9 cellular contexts compared by ENCODE assay signal in genomic region chr16:19119564-19119963, GRCh38. TPM values are rescaled to one million over a fixed set of nuclear protein-coding genes. Genes with fewer than 3 reads are reported as not detected.
DNase-seq lines count a peak whose midpoint lies in the region; ATAC-seq, FAIRE-seq and TF ChIP-seq lines count a peak whose summit lies in the region.
"Had no signal": no experiment of that assay in that cellular context is flagged by ENCODE, and none has a peak within 500 bp of the region (broad histone marks: within the 10 kb centered on the region; RNA-seq: fewer than 3 reads in every experiment).

No MANE protein-coding gene starts in this region.

- H3K4me1 Mint-ChIP-seq in MCF 10A (ENCODE audit: insufficient read depth, unreplicated experiment) (peaks cover 43% of the 10 kb centered on the region), progenitor cell of endocrine pancreas (ENCODE audit: low read depth) (peaks cover 1% of the 10 kb centered on the region)

- no peaks in the 10 kb centered on the region for H3K27me3 Mint-ChIP-seq in MCF 10A (ENCODE audit: insufficient read depth, unreplicated experiment)
- H3K27me3 Mint-ChIP-seq in progenitor cell of endocrine pancreas: peaks cover 21% of the 10 kb centered on the region

- peak overlapping the region; percentile 90 for H3K27ac ChIP-seq in A549
- peak overlapping the region; percentile 67 to 74 for H3K27ac ChIP-seq in lung (ENCODE audit: low read depth in 1 of 2, low read length in 1 of 2)

- peak overlapping the region; percentile 85 for H3K4me2 ChIP-seq in A549

- TF ChIP-seq CTCF in A549 (IDR thresholded peaks at IDR 0.05) (no peak), MCF 10A (IDR thresholded peaks at IDR 0.05; ENCODE audit: unreplicated experiment) (no peak), lung (IDR thresholded peaks at IDR 0.05; ENCODE audit: control extremely low read depth, extremely low read depth) (no peak), progenitor cell of endocrine pancreas (IDR thresholded peaks at IDR 0.05; ENCODE audit: unreplicated experiment) (no peak)

- peaks cover 96% of the 10 kb centered on the region for H3K4me1 ChIP-seq in A549
- H3K4me1 ChIP-seq in lung (ENCODE audit: control insufficient read depth in 2 of 2, insufficient read depth in 2 of 2, low read length in 2 of 2): peaks cover 3 to 17% of the 10 kb centered on the region in 2 donors

- POLR2A ChIA-PET in A549 (lab: Yijun Ruan, JAX) (interaction anchor here (0.7 to 2.6 kb wide), 4 partner anchors 18 to 357 kb away, joined by 3 to 8 read pairs (median 4); no protein-coding TSS in a partner anchor), MCF 10A (lab: Yijun Ruan, JAX) (interaction anchor here (0.6 to 13.5 kb wide), 13 partner anchors 11 to 398 kb away, joined by 3 to 298 read pairs (median 4); partner anchors contain the start of gene COQ7)

- no peaks in the 10 kb centered on the region for H3K27me3 ChIP-seq in lung (ENCODE audit: control insufficient read depth, insufficient read depth)

- no TSS peak for BruUV-seq in MCF 10A (replicated peaks; lab: Mats Ljungman, UMichigan)

- 52% methylated on average over 5 of the region's 5 CpGs for WGBS in A549 (ENCODE audit: missing lambda C conversion rate)
- WGBS in lung, 2 donors: 39 to 49% methylated on average over 5 of the region's 5 CpGs

- TF ChIP-seq POLR2A in A549 (IDR thresholded peaks at IDR 0.05; ENCODE audit: low read length): no peak

- H3K9me3 ChIP-seq in A549 (no peaks in the 10 kb centered on the region), lung (ENCODE audit: control insufficient read depth in 2 of 2, insufficient read depth in 1 of 2, low read length in 1 of 2) (no peaks in the 10 kb centered on the region)

- peak overlapping the region; percentile 93 for H3K27ac Mint-ChIP-seq in MCF 10A (ENCODE audit: low read depth, unreplicated experiment)
- no peak overlapping the region for H3K27ac Mint-ChIP-seq in progenitor cell of endocrine pancreas

- CTCF ChIA-PET in A549 (lab: Yijun Ruan, JAX) (interaction anchor here (0.6 to 5.6 kb wide), 7 partner anchors 9 to 136 kb away, joined by 3 to 33 read pairs (median 5); partner anchors contain the start of gene TMC7), MCF 10A (lab: Yijun Ruan, JAX) (interaction anchor here (0.6 to 3.8 kb wide), 9 partner anchors 17 to 395 kb away, joined by 3 to 20 read pairs (median 4); no protein-coding TSS in a partner anchor)

- intact Hi-C loops in MCF 10A (cut with micrococcal nuclease): loop anchor here (10.0 kb wide), 1 partner anchor 165 kb away; the partner anchor contains the start of gene CLEC19A
- intact Hi-C loops in posterior cingulate gyrus (cut with DNase I): loop anchor here (10.0 kb wide), 1 partner anchor 45 kb away; the partner anchor contains the start of gene SYT17

- TF ChIP-seq EP300 in A549 (IDR thresholded peaks at IDR 0.05): no peak

- H3K4me3 ChIP-seq in A549 (peak overlapping the region; percentile 24), lung (no peak overlapping the region)

- DNase-seq in A549 (ENCODE audit: low read depth in 1 of 2, low spot score in 1 of 2) (no peak), LHCN-M2 (ENCODE audit: low read depth) (peak; percentile 91), MCF 10A (ENCODE audit: unreplicated experiment) (peak; percentile 74), lung (ENCODE audit: low spot score) (no peak), progenitor cell of endocrine pancreas (ENCODE audit: low spot score, unreplicated experiment) (no peak), posterior cingulate gyrus (no peak)

- no peak for FAIRE-seq in A549 (lab: Jason Lieb, UNC)
- FAIRE-seq: G401.6 had no signal

- no peak for TF ChIP-seq RAD21 in A549 (conservative IDR thresholded peaks at IDR 0.05 in 1 of 2, IDR thresholded peaks at IDR 0.05 in 1 of 2)

- H3K4me3 Mint-ChIP-seq in MCF 10A (ENCODE audit: unreplicated experiment) (peak overlapping the region; percentile 76), progenitor cell of endocrine pancreas (ENCODE audit: low read depth) (no peak overlapping the region)

- no peak for ATAC-seq in A549
- ATAC-seq in lung (ENCODE audit: insufficient read depth, low FRiP score): no peak
- no peak for ATAC-seq in GM18498 (IDR thresholded peaks at IDR 0.05; ENCODE audit: unreplicated experiment)
- no peak for ATAC-seq in HG03108 (IDR thresholded peaks at IDR 0.05; ENCODE audit: unreplicated experiment)

- peaks cover 0 to 12% of the 10 kb centered on the region in 2 donors for H3K36me3 ChIP-seq in lung (ENCODE audit: control insufficient read depth in 2 of 2, insufficient read depth in 2 of 2, low read length in 2 of 2)

- H3K36me3 Mint-ChIP-seq in MCF 10A (ENCODE audit: insufficient read depth, unreplicated experiment) (peaks cover 41% of the 10 kb centered on the region), progenitor cell of endocrine pancreas (ENCODE audit: insufficient read depth) (no peaks in the 10 kb centered on the region)

- H3K9me3 Mint-ChIP-seq in MCF 10A (ENCODE audit: unreplicated experiment): no peaks in the 10 kb centered on the region
- no peaks in the 10 kb centered on the region for H3K9me3 Mint-ChIP-seq in progenitor cell of endocrine pancreas (ENCODE audit: low read depth)

TF ChIP-seq in A549, 52 proteins besides CTCF, POLR2A, EP300 and RAD21:
- TF ChIP-seq SMC3 (IDR thresholded peaks at IDR 0.05): no peak
- TF ChIP-seq NFE2L2 (conservative IDR thresholded peaks at IDR 0.05; ENCODE audit: low read length): no peak
- no peak for TF ChIP-seq EHF (CRISPR knock-in tag; IDR thresholded peaks at IDR 0.05)
- TF ChIP-seq ZSCAN20 (CRISPR knock-in tag; IDR thresholded peaks at IDR 0.05): no peak
- no peak for TF ChIP-seq HDAC2 (IDR thresholded peaks at IDR 0.05)
- no peak for TF ChIP-seq E2F6 (IDR thresholded peaks at IDR 0.05; ENCODE audit: borderline replicate concordance, low read depth)
- TF ChIP-seq BCL3 (IDR thresholded peaks at IDR 0.05): no peak
- no peak for TF ChIP-seq CBX8 (IDR thresholded peaks at IDR 0.05)
- TF ChIP-seq MYC (IDR thresholded peaks at IDR 0.05; ENCODE audit: borderline replicate concordance, low read length): no peak
- no peak for TF ChIP-seq ATOH8 (CRISPR knock-in tag; IDR thresholded peaks at IDR 0.05; ENCODE audit: low read depth)
TF ChIP-seq in A549: peak in this region for 0.

RNA-seq across cellular contexts. Expression of gene ITPRIPL2, which starts 5.8 kb away (rescaled TPM):
- polyA plus RNA-seq in A549 (2011; rRNA removed): 17.5 and 18.3 TPM in 2 replicates
- 7.2 and 13.0 TPM in 2 replicates for polyA plus RNA-seq in A549 (2012; cell fraction: cytosol; rRNA removed)
- 13.5 and 18.8 TPM in 2 replicates for polyA plus RNA-seq in A549 (2012; cell fraction: nucleus; rRNA removed)
- 14.7 to 16.3 TPM (median 15.5 TPM) in 3 replicates for polyA plus RNA-seq in A549 (2017; fragmentation: RNase III; extraction: RNeasy Plus Mini Kit Qiagen cat#74134 plus additional on column Dnase treatment)
- 16.8 and 17.3 TPM in 2 replicates for polyA minus RNA-seq in A549 (2011; rRNA and poly(A)+ RNA removed)
- total RNA-seq in LHCN-M2 (2014; rRNA removed): 37.9 and 42.3 TPM in 2 replicates
- polyA plus RNA-seq in LHCN-M2 (2012): 8.9 TPM
- total RNA-seq in MCF 10A (2022): 49.3 and 53.7 TPM in 2 replicates
- total RNA-seq in lung: 10 to 100 TPM; 37.6 to 86.3 TPM
- 10 to 100 TPM; 12.4 to 19.1 TPM for polyA plus RNA-seq in lung
- 12.0 and 13.8 TPM in 2 replicates for total RNA-seq in progenitor cell of endocrine pancreas

RNA-seq across cellular contexts. Expression of gene SYT17, which starts 48.5 kb away (rescaled TPM):
- polyA plus RNA-seq in A549 (2011; rRNA removed): 18.7 and 28.1 TPM in 2 replicates
- polyA plus RNA-seq in A549 (2012; cell fraction: cytosol; rRNA removed): 30.4 and 32.1 TPM in 2 replicates
- polyA plus RNA-seq in A549 (2012; cell fraction: nucleus; rRNA removed): 43.8 and 51.1 TPM in 2 replicates
- polyA plus RNA-seq in A549 (2017; fragmentation: RNase III; extraction: RNeasy Plus Mini Kit Qiagen cat#74134 plus additional on column Dnase treatment): 8.3 to 10.7 TPM (median 9.8 TPM) in 3 replicates
- polyA minus RNA-seq in A549 (2011; rRNA and poly(A)+ RNA removed): 42.4 and 65.7 TPM in 2 replicates
- total RNA-seq in LHCN-M2 (2014; rRNA removed): 0.45 TPM in 1 of 2 replicates, not detected in the other
- 0.09 TPM for polyA plus RNA-seq in LHCN-M2 (2012)
- total RNA-seq in MCF 10A (2022): not detected in 2 replicates
- 10 to 100 TPM in 1 of 2 donors, 1 to 10 TPM in 1; 10.0 to 13.1 TPM for total RNA-seq in lung
- 1 to 10 TPM; 3.4 to 7.3 TPM for polyA plus RNA-seq in lung
- 6.6 and 10.7 TPM in 2 replicates for total RNA-seq in progenitor cell of endocrine pancreas

RNA-seq across cellular contexts. Expression of gene COQ7, which starts 52.1 kb away (rescaled TPM):
- polyA plus RNA-seq in A549 (2011; rRNA removed) (17.9 and 23.8 TPM in 2 replicates), A549 (2017; fragmentation: RNase III; extraction: RNeasy Plus Mini Kit Qiagen cat#74134 plus additional on column Dnase treatment) (15.9 to 18.5 TPM (median 16.3 TPM) in 3 replicates), lung (10 to 100 TPM; 11.1 to 15.4 TPM)
- polyA plus RNA-seq in A549 (2012; cell fraction: cytosol; rRNA removed): 19.4 and 23.1 TPM in 2 replicates
- 10.5 and 14.7 TPM in 2 replicates for polyA plus RNA-seq in A549 (2012; cell fraction: nucleus; rRNA removed)
- polyA minus RNA-seq in A549 (2011; rRNA and poly(A)+ RNA removed): 16.9 and 20.4 TPM in 2 replicates
- total RNA-seq in LHCN-M2 (2014; rRNA removed) (11.9 and 17.8 TPM in 2 replicates), MCF 10A (2022) (19.0 and 21.4 TPM in 2 replicates), lung (10 to 100 TPM; 22.1 to 26.2 TPM), progenitor cell of endocrine pancreas (23.2 and 26.3 TPM in 2 replicates)
- polyA plus RNA-seq in LHCN-M2 (2012): 11.2 TPM

Comparison
In these comparisons a context has a peak if more than half of its experiments do, and no peak if none do; other contexts are left out.
1. DNase-seq: peak in LHCN-M2 (single experiment) and MCF 10A (single experiment); none in A549 (0 of 2), lung (single experiment), progenitor cell of endocrine pancreas (single experiment) and posterior cingulate gyrus (0 of 10).